In genomic region chr20:63497946-63498935, GRCh38 we compare ENCODE assay signal across 8 cellular contexts. TPM values are rescaled to one million over a fixed set of nuclear protein-coding genes. Genes with fewer than 3 reads are reported as not detected.
DNase-seq lines count a peak whose midpoint lies in the region; ATAC-seq and TF ChIP-seq lines count a peak whose summit lies in the region.

No MANE protein-coding gene starts in this region.

- H3K4me3 Mint-ChIP-seq in effector memory CD8-positive, alpha-beta T cell: peak overlapping the region; percentile 51 to 62

- peaks cover 3% of the 10 kb centered on the region for H3K4me1 ChIP-seq in colonic mucosa

- peaks cover 49% of the 10 kb centered on the region for H3K27me3 ChIP-seq in colonic mucosa

- ATAC-seq in effector memory CD8-positive, alpha-beta T cell (replicated peaks): no peak

- H3K36me3 Mint-ChIP-seq in effector memory CD8-positive, alpha-beta T cell (ENCODE audit: insufficient read depth): no peaks in the 10 kb centered on the region

- DNase-seq in COR-L47 (lab: John Stamatoyannopoulos, UW) (peak; percentile 38), NCI-H146 treated with DMSO at 0.1 percent for 48 hours (lab: John Stamatoyannopoulos, UW; ENCODE audit: unreplicated experiment) (peak; percentile 37), mucosa of gallbladder (ENCODE audit: low spot score) (peak; percentile 47), colonic mucosa (no peak), NCI-H2081 (lab: John Stamatoyannopoulos, UW) (no peak), Kasumi-1 (lab: John Stamatoyannopoulos, UW) (no peak), DMS114 treated with DMSO at 0.1 percent for 48 hours (lab: John Stamatoyannopoulos, UW; ENCODE audit: unreplicated experiment) (no peak)
- DNase-seq in effector memory CD8-positive, alpha-beta T cell: no peak

- peaks cover 5 to 16% of the 10 kb centered on the region in 2 donors for H3K27me3 Mint-ChIP-seq in effector memory CD8-positive, alpha-beta T cell

- no peaks in the 10 kb centered on the region for H3K9me3 ChIP-seq in colonic mucosa

- no peaks in the 10 kb centered on the region for H3K9me3 Mint-ChIP-seq in effector memory CD8-positive, alpha-beta T cell

- H3K36me3 ChIP-seq in colonic mucosa: no peaks in the 10 kb centered on the region

- intact Hi-C loops in colonic mucosa (cut with DNase I): no loop called here

- no peak overlapping the region for H3K9ac ChIP-seq in colonic mucosa (ENCODE audit: low read depth in 2 of 2, low read length in 2 of 2)

- H3K4me1 Mint-ChIP-seq in effector memory CD8-positive, alpha-beta T cell (ENCODE audit: low read depth in 2 of 2): peaks cover 0 to 5% of the 10 kb centered on the region in 2 donors

- H3K4me3 ChIP-seq in colonic mucosa: no peak overlapping the region

- no peak for TF ChIP-seq CTCF in colonic mucosa (IDR thresholded peaks at IDR 0.05)

- no peak overlapping the region for H3K27ac ChIP-seq in colonic mucosa

- no peak overlapping the region for H3K27ac Mint-ChIP-seq in effector memory CD8-positive, alpha-beta T cell

RNA-seq across cellular contexts. Expression of gene EEF1A2, which starts 0.6 kb away (rescaled TPM):
- 56.3 TPM for total RNA-seq in mucosa of gallbladder
- total RNA-seq in colonic mucosa: 1 to 10 TPM; 1.5 to 3.2 TPM

RNA-seq across cellular contexts. Expression of gene PPDPF, which starts 22.3 kb away (rescaled TPM):
- total RNA-seq in mucosa of gallbladder (793 TPM), colonic mucosa (100 to 1,000 TPM; 561 to 634 TPM)

RNA-seq across cellular contexts. Expression of gene KCNQ2, which starts 25.8 kb away (rescaled TPM):
- total RNA-seq in mucosa of gallbladder (0.46 TPM), colonic mucosa (under 1 TPM; 0.19 to 0.27 TPM)

RNA-seq across cellular contexts. Expression of gene PTK6, which starts 38.9 kb away (rescaled TPM):
- total RNA-seq in mucosa of gallbladder: 11.0 TPM
- 10 to 100 TPM; 69.0 to 91.1 TPM for total RNA-seq in colonic mucosa

RNA-seq across cellular contexts. Expression of gene SRMS, which starts 49.3 kb away (rescaled TPM):
- not detected for total RNA-seq in mucosa of gallbladder
- under 1 TPM; 0.32 to 0.49 TPM for total RNA-seq in colonic mucosa

Comparison
In these comparisons a context has a peak if more than half of its experiments do, and no peak if none do; other contexts are left out.
1. DNase-seq: peak in COR-L47 (single experiment), NCI-H146 treated with DMSO at 0.1 percent for 48 hours (single experiment) and mucosa of gallbladder (single experiment); none in effector memory CD8-positive, alpha-beta T cell (0 of 3), colonic mucosa (single experiment), NCI-H2081 (0 of 2), Kasumi-1 (0 of 2) and DMS114 treated with DMSO at 0.1 percent for 48 hours (single experiment).
2. RNA of gene EEF1A2, which starts 0.6 kb away (total RNA-seq): 56.3 TPM in mucosa of gallbladder (single experiment); 1.5 to 3.2 TPM in colonic mucosa; every median in the first group is over 10 times any median in the second.